8 cellular contexts compared by ENCODE assay signal in genomic region chr1:157163273-157164127, GRCh38. TPM values are rescaled to one million over a fixed set of nuclear protein-coding genes. Genes with fewer than 3 reads are reported as not detected.
DNase-seq lines count a peak whose midpoint lies in the region; ATAC-seq and TF ChIP-seq lines count a peak whose summit lies in the region.

No MANE protein-coding gene starts in this region.

- H3K9me3 Mint-ChIP-seq in activated naive CD4-positive, alpha-beta T cell treated with anti-CD3 and anti-CD28 coated beads for 36 hours: no peaks in the 10 kb centered on the region

- H3K27me3 Mint-ChIP-seq in activated naive CD4-positive, alpha-beta T cell treated with anti-CD3 and anti-CD28 coated beads for 36 hours (ENCODE audit: low read depth): peaks cover 2% of the 10 kb centered on the region

- CTCF ChIA-PET in activated naive CD4-positive, alpha-beta T cell treated with anti-CD3 and anti-CD28 coated beads for 36 hours (lab: Charles Lee): interaction anchor here (0.8 to 1.5 kb wide), 5 partner anchors 9 to 73 kb away, joined by 3 to 6 read pairs (median 3); no protein-coding TSS in a partner anchor

- in situ Hi-C loops in G401 (cut with HindIII; ENCODE audit: low sequenced_read_pairs): no loop called here

- ATAC-seq in HG03460 (IDR thresholded peaks at IDR 0.05; ENCODE audit: unreplicated experiment): no peak

- H3K4me3 ChIP-seq in LNCaP clone FGC (ENCODE audit: low read depth, low read length): peak overlapping the region; percentile 41
- H3K4me3 ChIP-seq in cardiac muscle cell: no peak overlapping the region
- H3K4me3 ChIP-seq in prostate gland: no peak overlapping the region
- no peak overlapping the region for H3K4me3 ChIP-seq in uterus

- H3K27ac ChIP-seq in cardiac muscle cell: no peak overlapping the region
- no peak overlapping the region for H3K27ac ChIP-seq in prostate gland
- no peak overlapping the region for H3K27ac ChIP-seq in uterus

- H3K36me3 Mint-ChIP-seq in activated naive CD4-positive, alpha-beta T cell treated with anti-CD3 and anti-CD28 coated beads for 36 hours (ENCODE audit: low read depth): no peaks in the 10 kb centered on the region

- no peaks in the 10 kb centered on the region for H3K36me3 ChIP-seq in cardiac muscle cell
- H3K36me3 ChIP-seq in prostate gland: no peaks in the 10 kb centered on the region
- H3K36me3 ChIP-seq in uterus: no peaks in the 10 kb centered on the region

- TF ChIP-seq POLR2A in prostate gland (IDR thresholded peaks at IDR 0.05) (no peak), uterus (IDR thresholded peaks at IDR 0.05) (no peak)

- DNase-seq in G401 (ENCODE audit: low spot score) (peak; percentile 74), LNCaP clone FGC (ENCODE audit: low read depth) (peak; percentile 28), SK-N-DZ (ENCODE audit: low spot score) (peak; percentile 78), cardiac muscle cell (ENCODE audit: low read depth in 1 of 2, low spot score in 1 of 2) (peak; percentile 61 to 73), prostate gland (ENCODE audit: low spot score) (peak; percentile 34), uterus (peak; percentile 54 to 70)
- DNase-seq in activated naive CD4-positive, alpha-beta T cell treated with anti-CD3 and anti-CD28 coated beads for 36 hours: peak; percentile 85

- H3K27ac Mint-ChIP-seq in activated naive CD4-positive, alpha-beta T cell treated with anti-CD3 and anti-CD28 coated beads for 36 hours: no peak overlapping the region

- no peaks in the 10 kb centered on the region for H3K9me3 ChIP-seq in cardiac muscle cell (ENCODE audit: low read depth)
- H3K9me3 ChIP-seq in prostate gland: no peaks in the 10 kb centered on the region
- no peaks in the 10 kb centered on the region for H3K9me3 ChIP-seq in uterus

- no peaks in the 10 kb centered on the region for H3K4me1 Mint-ChIP-seq in activated naive CD4-positive, alpha-beta T cell treated with anti-CD3 and anti-CD28 coated beads for 36 hours (ENCODE audit: low read depth)

- peak overlapping the region; percentile 17 for H3K4me3 Mint-ChIP-seq in activated naive CD4-positive, alpha-beta T cell treated with anti-CD3 and anti-CD28 coated beads for 36 hours

- TF ChIP-seq CTCF in LNCaP clone FGC (IDR thresholded peaks at IDR 0.05; ENCODE audit: control insufficient read depth, extremely low read depth, insufficient read depth) (peak; percentile 95), cardiac muscle cell (IDR thresholded peaks at IDR 0.05; ENCODE audit: low read depth, low read length) (peak; percentile 99), prostate gland (IDR thresholded peaks at IDR 0.05) (peak; percentile 47 to 72 (median 66)), uterus (IDR thresholded peaks at IDR 0.05) (peak; percentile 65 to 84 (median 74))

- whole genome bisulfite sequencing in prostate gland: 18% methylated on average over 19 of the region's 21 CpGs

- H3K4me1 ChIP-seq in cardiac muscle cell (ENCODE audit: low read depth): no peaks in the 10 kb centered on the region
- no peaks in the 10 kb centered on the region for H3K4me1 ChIP-seq in prostate gland (replicated peaks)
- no peaks in the 10 kb centered on the region for H3K4me1 ChIP-seq in uterus

- intact Hi-C loops in activated naive CD4-positive, alpha-beta T cell treated with anti-CD3 and anti-CD28 coated beads for 36 hours (cut with micrococcal nuclease): no loop called here
- intact Hi-C loops in prostate gland (cut with DNase I): loop anchor here (5.0 kb wide), 1 partner anchor 329 kb away; no protein-coding TSS in a partner anchor
- intact Hi-C loops in uterus (cut with DNase I; ENCODE audit: low total_unique reads): no loop called here

- H3K27me3 ChIP-seq in cardiac muscle cell (no peaks in the 10 kb centered on the region), prostate gland (replicated peaks; ENCODE audit: insufficient read depth) (no peaks in the 10 kb centered on the region), uterus (no peaks in the 10 kb centered on the region)

RNA-seq across cellular contexts. Expression of gene ETV3, which starts 25.3 kb away (rescaled TPM):
- total RNA-seq in G401 (2014; rRNA removed; shearing (Covaris generic)): 6.5 and 9.8 TPM in 2 replicates
- 6.4 and 7.0 TPM in 2 replicates for polyA plus RNA-seq in SK-N-DZ (2014; cell fraction: cytosol; rRNA removed)
- polyA plus RNA-seq in SK-N-DZ (2014; cell fraction: nucleus; rRNA removed): 5.3 and 9.6 TPM in 2 replicates
- 10 to 100 TPM; 23.2 to 23.3 TPM for total RNA-seq in activated naive CD4-positive, alpha-beta T cell treated with anti-CD3 and anti-CD28 coated beads for 36 hours
- total RNA-seq in cardiac muscle cell: 10.6 and 21.0 TPM in 2 replicates
- 5.6 and 9.9 TPM in 2 replicates for polyA plus RNA-seq in cardiac muscle cell
- 10 to 100 TPM; 23.4 to 33.3 TPM for total RNA-seq in prostate gland
- 10 to 100 TPM in 3 of 4 donors, 1 to 10 TPM in 1; 4.4 to 30.1 (median 19.6) TPM for total RNA-seq in uterus

Comparison
In these comparisons a context has a peak if more than half of its experiments do, and no peak if none do; other contexts are left out.
1. DNase-seq: peak in every context shown above with its lines; median percentile 85 in activated naive CD4-positive, alpha-beta T cell treated with anti-CD3 and anti-CD28 coated beads for 36 hours; 78 in SK-N-DZ; 74 in G401; 67 in cardiac muscle cell; 62 in uterus; 34 in prostate gland; 28 in LNCaP clone FGC.